In the genomic region with DNA sequence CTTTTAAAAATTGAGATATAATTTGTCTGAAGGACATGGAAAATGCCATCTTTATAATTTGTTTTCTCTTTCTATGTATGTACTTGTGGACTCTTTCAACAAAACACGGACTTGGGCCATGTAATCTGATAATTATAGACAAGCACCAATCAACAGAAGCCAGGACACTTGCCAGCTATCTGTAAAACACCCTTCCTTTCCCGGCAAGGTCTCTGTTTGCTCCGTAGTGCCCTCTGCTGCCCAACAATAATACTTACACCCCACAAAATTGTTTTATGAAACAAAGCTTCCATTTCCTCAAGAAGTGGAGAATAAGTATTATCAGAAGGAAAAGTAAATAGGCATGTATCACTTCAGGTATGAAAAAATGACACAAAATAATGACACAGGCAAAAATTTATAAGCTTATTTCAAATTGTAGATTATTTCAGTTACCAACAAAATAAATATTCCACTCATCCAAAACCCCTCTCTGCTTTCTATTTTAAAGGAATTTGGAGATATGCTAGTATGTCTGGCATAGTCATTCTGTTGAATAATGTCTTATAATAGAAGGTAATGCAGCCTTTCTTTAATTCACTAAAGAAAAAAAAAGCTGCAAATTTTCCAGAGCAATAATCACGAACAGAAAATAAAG, we compare ENCODE assay signal across 8 cellular contexts. TPM values are rescaled to one million over a fixed set of nuclear protein-coding genes. Genes with fewer than 3 reads are reported as not detected.
DNase-seq lines count a peak whose midpoint lies in the region; ATAC-seq and TF ChIP-seq lines count a peak whose summit lies in the region.

No MANE protein-coding gene starts in this region.

- DNase-seq in A172 (ENCODE audit: low spot score) (peak; percentile 61), NCI-H69 (lab: John Stamatoyannopoulos, UW) (peak; percentile 85), dermis microvascular lymphatic vessel endothelial cell (ENCODE audit: low read depth in 2 of 2) (peak; percentile 57 to 75), memory B cell (ENCODE audit: low spot score in 2 of 2) (peak; percentile 50 to 56)
- peak; percentile 86 for DNase-seq in activated CD4-positive, alpha-beta T cell treated with anti-CD3 and anti-CD28 coated beads, Interleukin-2, amount 10 ng/mL, durations not matched to agents 24 days and 14 days
- peak; percentile 39 for DNase-seq in stimulated activated CD8-positive, alpha-beta memory T cell treated with anti-CD3 and anti-CD28 coated beads, Interleukin-7, amount 100 ng/mL, for 24 hours (ENCODE audit: low read depth)

- H3K27ac Mint-ChIP-seq in activated CD4-positive, alpha-beta T cell treated with anti-CD3 and anti-CD28 coated beads, Interleukin-2, amount 10 ng/mL, durations not matched to agents 24 days and 14 days, result no peak overlapping the region
- H3K27ac Mint-ChIP-seq in memory B cell, result no peak overlapping the region

- H3K9me3 Mint-ChIP-seq in activated CD4-positive, alpha-beta T cell treated with anti-CD3 and anti-CD28 coated beads, Interleukin-2, amount 10 ng/mL, durations not matched to agents 24 days and 14 days, result no peaks in the 10 kb centered on the region
- no peaks in the 10 kb centered on the region for H3K9me3 Mint-ChIP-seq in memory B cell

- peaks cover 10% of the 10 kb centered on the region for H3K27me3 Mint-ChIP-seq in activated CD4-positive, alpha-beta T cell treated with anti-CD3 and anti-CD28 coated beads, Interleukin-2, amount 10 ng/mL, durations not matched to agents 24 days and 14 days
- no peaks in the 10 kb centered on the region for H3K27me3 Mint-ChIP-seq in memory B cell

- no peaks in the 10 kb centered on the region for H3K36me3 Mint-ChIP-seq in activated CD4-positive, alpha-beta T cell treated with anti-CD3 and anti-CD28 coated beads, Interleukin-2, amount 10 ng/mL, durations not matched to agents 24 days and 14 days (ENCODE audit: low read depth)
- no peaks in the 10 kb centered on the region for H3K36me3 Mint-ChIP-seq in memory B cell

- intact Hi-C loops in activated CD4-positive, alpha-beta T cell treated with anti-CD3 and anti-CD28 coated beads, Interleukin-2, amount 10 ng/mL, durations not matched to agents 24 days and 14 days (cut with micrococcal nuclease), result loop anchor here (1.0 to 5.0 kb wide), 5 partner anchors 255 to 1241 kb away; partner anchors contain the start of gene IFT57

- no peak overlapping the region for H3K4me3 Mint-ChIP-seq in activated CD4-positive, alpha-beta T cell treated with anti-CD3 and anti-CD28 coated beads, Interleukin-2, amount 10 ng/mL, durations not matched to agents 24 days and 14 days
- no peak overlapping the region for H3K4me3 Mint-ChIP-seq in memory B cell

- ATAC-seq in GM18505 (IDR thresholded peaks at IDR 0.05; ENCODE audit: unreplicated experiment), result peak; percentile 70
- ATAC-seq in HG03460 (IDR thresholded peaks at IDR 0.05; ENCODE audit: unreplicated experiment), result peak; percentile 58
- peak; percentile 62 for ATAC-seq in memory B cell (ENCODE audit: low read depth)

- no peak for TF ChIP-seq POLR2A in GM18505 (IDR thresholded peaks at IDR 0.05; ENCODE audit: borderline replicate concordance, extremely low read depth, insufficient read depth, insufficient read length)

- peaks cover 3% of the 10 kb centered on the region for H3K4me1 Mint-ChIP-seq in activated CD4-positive, alpha-beta T cell treated with anti-CD3 and anti-CD28 coated beads, Interleukin-2, amount 10 ng/mL, durations not matched to agents 24 days and 14 days
- peaks cover 7% of the 10 kb centered on the region for H3K4me1 Mint-ChIP-seq in memory B cell

RNA-seq across cellular contexts. Expression of gene MYH15, which starts 32.8 kb away (rescaled TPM):
- total RNA-seq in A172 (2014; rRNA removed; shearing (Covaris generic)), result 1.7 and 2.0 TPM in 2 replicates
- 0.12 TPM in 1 of 2 replicates, not detected in the other for total RNA-seq in activated CD4-positive, alpha-beta T cell treated with anti-CD3 and anti-CD28 coated beads, Interleukin-2, amount 10 ng/mL, durations not matched to agents 24 days and 14 days
- under 0.01 and 0.13 TPM in 2 replicates for total RNA-seq in dermis microvascular lymphatic vessel endothelial cell

Comparison
In these comparisons a context has a peak if more than half of its experiments do, and no peak if none do; other contexts are left out.
1. Peak in every context shown above with its lines: DNase-seq and ATAC-seq.